In genomic region chr18:33924576-33924975, GRCh38 we compare ENCODE assay signal across 16 cellular contexts.
"Had no signal": no experiment of that assay in that cellular context is flagged by ENCODE, and none has a peak within 500 bp of the region (broad histone marks: within the 10 kb centered on the region; RNA-seq: fewer than 3 reads in every experiment).

No MANE protein-coding gene starts in this region.

- H3K4me1 ChIP-seq: foreskin keratinocyte, parathyroid adenoma, uterus had no signal

- H3K4me3 ChIP-seq: ascending aorta, dorsolateral prefrontal cortex, lung, thyroid gland, uterus had no signal

- DNase-seq: activated CD4-positive, alpha-beta T cell treated with anti-CD3 and anti-CD28 coated beads for 4 hours; activated CD8-positive, alpha-beta memory T cell treated with anti-CD3 and anti-CD28 coated beads, Interleukin-2, amount 50 U/mL, for 4 hours; activated CD8-positive, alpha-beta T cell treated with anti-CD3 and anti-CD28 coated beads for 36 hours; activated naive CD8-positive, alpha-beta T cell treated with anti-CD3 and anti-CD28 coated beads, Interleukin-2, amount 10 ng/mL, durations not matched to agents 7 days and 5 days; activated T-cell treated with anti-CD3 and anti-CD28 coated beads, Interleukin-2, amount 50 U/mL, for 72 hours; dorsolateral prefrontal cortex; foreskin keratinocyte; left cardiac atrium; naive B cell; stimulated activated CD4-positive, alpha-beta T cell treated with anti-CD3 and anti-CD28 coated beads, Interleukin-15, amount 100 ng/mL, for 24 hours; stimulated activated CD4-positive, alpha-beta T cell treated with anti-CD3 and anti-CD28 coated beads, Interleukin-4, amount 100 ng/mL, for 4 hours; thyroid gland; uterus had no signal

- H3K27me3 ChIP-seq: ascending aorta, dorsolateral prefrontal cortex, foreskin keratinocyte, thyroid gland, uterus had no signal

- H3K27ac ChIP-seq: ascending aorta, dorsolateral prefrontal cortex, foreskin keratinocyte, parathyroid adenoma, thyroid gland, uterus had no signal

- H3K36me3 ChIP-seq: ascending aorta, thyroid gland, uterus had no signal

- H3K9me3 ChIP-seq: ascending aorta, thyroid gland, uterus had no signal
